Comparison of ENCODE assay signal across 1 cellular context in the genomic region with DNA sequence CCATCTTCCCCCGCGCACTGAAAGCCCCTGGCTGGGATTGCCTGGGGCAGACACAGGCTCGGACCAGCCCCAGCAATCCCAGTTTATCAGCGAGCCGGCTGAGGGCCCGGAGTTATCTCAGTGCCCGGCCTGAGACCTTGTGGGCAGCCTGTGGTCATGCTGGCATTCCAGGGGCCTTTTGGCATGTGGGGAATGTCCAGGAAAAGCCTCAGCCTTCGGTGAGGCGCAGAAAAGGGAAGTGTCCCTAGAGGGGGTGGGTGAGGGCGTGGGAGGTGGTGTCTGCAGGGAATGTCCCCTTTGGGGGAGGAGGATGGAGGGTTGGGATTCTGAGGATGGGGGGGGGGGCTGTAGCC.
A peak's percentile ranks its signal among the peaks of the same experiment; 100 is the strongest.
TF ChIP-seq lines count a peak whose summit lies in the region.

No MANE protein-coding gene starts in this region.

TF ChIP-seq in K562, 482 proteins besides CTCF, POLR2A, EP300 and RAD21 (continued from another document):
- TF ChIP-seq EGR1 (conservative IDR thresholded peaks at IDR 0.05): peak; percentile 76
- no peak for TF ChIP-seq NR2C2 (CRISPR knock-in tag; IDR thresholded peaks at IDR 0.05)
- TF ChIP-seq NR2C2 (tag; IDR thresholded peaks at IDR 0.05): no peak
- peak; percentile 50; the same call in 1 of the 2 replicates for TF ChIP-seq ARID1B (IDR thresholded peaks at IDR 0.05)
- TF ChIP-seq DPF2 (IDR thresholded peaks at IDR 0.05): peak; percentile 42; the same call in 1 of the 2 replicates
- 0 out of 2 replicates have a peak, but pooled peaks have one; percentile 23 for TF ChIP-seq SMARCA4 (IDR thresholded peaks at IDR 0.05)
- peak in 1 of 2 experiments; percentile 25; a peak in 1 of 4 replicates for TF ChIP-seq HDAC1 (IDR thresholded peaks at IDR 0.05)
- TF ChIP-seq, protein P1, sequence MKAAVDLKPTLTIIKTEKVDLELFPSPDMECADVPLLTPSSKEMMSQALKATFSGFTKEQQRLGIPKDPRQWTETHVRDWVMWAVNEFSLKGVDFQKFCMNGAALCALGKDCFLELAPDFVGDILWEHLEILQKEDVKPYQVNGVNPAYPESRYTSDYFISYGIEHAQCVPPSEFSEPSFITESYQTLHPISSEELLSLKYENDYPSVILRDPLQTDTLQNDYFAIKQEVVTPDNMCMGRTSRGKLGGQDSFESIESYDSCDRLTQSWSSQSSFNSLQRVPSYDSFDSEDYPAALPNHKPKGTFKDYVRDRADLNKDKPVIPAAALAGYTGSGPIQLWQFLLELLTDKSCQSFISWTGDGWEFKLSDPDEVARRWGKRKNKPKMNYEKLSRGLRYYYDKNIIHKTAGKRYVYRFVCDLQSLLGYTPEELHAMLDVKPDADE (conservative IDR thresholded peaks at IDR 0.05; ENCODE audit: control insufficient read depth, low read depth, low read length): 0 out of 2 replicates have a peak, but pooled peaks have one; percentile 17
- TF ChIP-seq SMARCE1 (IDR thresholded peaks at IDR 0.05): peak; percentile 64; the same call in 1 of the 2 replicates
- no peak for TF ChIP-seq DACH1 (IDR thresholded peaks at IDR 0.05; ENCODE audit: partially characterized antibody)
- TF ChIP-seq, protein P2, sequence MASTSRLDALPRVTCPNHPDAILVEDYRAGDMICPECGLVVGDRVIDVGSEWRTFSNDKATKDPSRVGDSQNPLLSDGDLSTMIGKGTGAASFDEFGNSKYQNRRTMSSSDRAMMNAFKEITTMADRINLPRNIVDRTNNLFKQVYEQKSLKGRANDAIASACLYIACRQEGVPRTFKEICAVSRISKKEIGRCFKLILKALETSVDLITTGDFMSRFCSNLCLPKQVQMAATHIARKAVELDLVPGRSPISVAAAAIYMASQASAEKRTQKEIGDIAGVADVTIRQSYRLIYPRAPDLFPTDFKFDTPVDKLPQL (IDR thresholded peaks at IDR 0.05; ENCODE audit: extremely low read depth, insufficient read length): no peak
- TF ChIP-seq ZNF766 (CRISPR knock-in tag; conservative IDR thresholded peaks at IDR 0.05): 0 out of 2 replicates have a peak, but pooled peaks have one; percentile 52
- TF ChIP-seq CBFA2T3 (IDR thresholded peaks at IDR 0.05): peak; percentile 66
- TF ChIP-seq TCF3 (CRISPR knock-in tag; IDR thresholded peaks at IDR 0.05): peak; percentile 62
- no peak for TF ChIP-seq JUNB (CRISPR knock-in tag; conservative IDR thresholded peaks at IDR 0.05)
- TF ChIP-seq TEAD4 (IDR thresholded peaks at IDR 0.05; ENCODE audit: low read length): peak; percentile 82
- no peak for TF ChIP-seq TEAD4 (CRISPR knock-in tag; IDR thresholded peaks at IDR 0.05; ENCODE audit: borderline replicate concordance)
- 0 out of 2 replicates have a peak, but pooled peaks have one; percentile 6 for TF ChIP-seq GATA2 (CRISPR knock-in tag; IDR thresholded peaks at IDR 0.05)
- 0 out of 2 replicates have a peak, but pooled peaks have one; percentile 14 for TF ChIP-seq KAT7 (CRISPR knock-in tag; IDR thresholded peaks at IDR 0.05; ENCODE audit: borderline replicate concordance)
- TF ChIP-seq, protein P3, sequence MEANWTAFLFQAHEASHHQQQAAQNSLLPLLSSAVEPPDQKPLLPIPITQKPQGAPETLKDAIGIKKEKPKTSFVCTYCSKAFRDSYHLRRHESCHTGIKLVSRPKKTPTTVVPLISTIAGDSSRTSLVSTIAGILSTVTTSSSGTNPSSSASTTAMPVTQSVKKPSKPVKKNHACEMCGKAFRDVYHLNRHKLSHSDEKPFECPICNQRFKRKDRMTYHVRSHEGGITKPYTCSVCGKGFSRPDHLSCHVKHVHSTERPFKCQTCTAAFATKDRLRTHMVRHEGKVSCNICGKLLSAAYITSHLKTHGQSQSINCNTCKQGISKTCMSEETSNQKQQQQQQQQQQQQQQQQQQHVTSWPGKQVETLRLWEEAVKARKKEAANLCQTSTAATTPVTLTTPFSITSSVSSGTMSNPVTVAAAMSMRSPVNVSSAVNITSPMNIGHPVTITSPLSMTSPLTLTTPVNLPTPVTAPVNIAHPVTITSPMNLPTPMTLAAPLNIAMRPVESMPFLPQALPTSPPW (CRISPR knock-in tag; IDR thresholded peaks at IDR 0.05): peak; percentile 65
- TF ChIP-seq SMAD1 (IDR thresholded peaks at IDR 0.05; ENCODE audit: low read depth, low read length, partially characterized antibody): no peak
- TF ChIP-seq, protein P4, sequence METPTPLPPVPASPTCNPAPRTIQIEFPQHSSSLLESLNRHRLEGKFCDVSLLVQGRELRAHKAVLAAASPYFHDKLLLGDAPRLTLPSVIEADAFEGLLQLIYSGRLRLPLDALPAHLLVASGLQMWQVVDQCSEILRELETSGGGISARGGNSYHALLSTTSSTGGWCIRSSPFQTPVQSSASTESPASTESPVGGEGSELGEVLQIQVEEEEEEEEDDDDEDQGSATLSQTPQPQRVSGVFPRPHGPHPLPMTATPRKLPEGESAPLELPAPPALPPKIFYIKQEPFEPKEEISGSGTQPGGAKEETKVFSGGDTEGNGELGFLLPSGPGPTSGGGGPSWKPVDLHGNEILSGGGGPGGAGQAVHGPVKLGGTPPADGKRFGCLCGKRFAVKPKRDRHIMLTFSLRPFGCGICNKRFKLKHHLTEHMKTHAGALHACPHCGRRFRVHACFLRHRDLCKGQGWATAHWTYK (CRISPR knock-in tag; IDR thresholded peaks at IDR 0.05): 0 out of 2 replicates have a peak, but pooled peaks have one; percentile 26
- TF ChIP-seq CXXC5 (CRISPR knock-in tag; IDR thresholded peaks at IDR 0.05): 0 out of 2 replicates have a peak, but pooled peaks have one; percentile 15
- no peak for TF ChIP-seq CBX8 (IDR thresholded peaks at IDR 0.05; ENCODE audit: borderline replicate concordance, extremely low read depth, low read depth, low read length, poor library complexity, severe bottlenecking)
- no peak for TF ChIP-seq ZNF212 (CRISPR knock-in tag; IDR thresholded peaks at IDR 0.05)
- no peak for TF ChIP-seq MECOM (CRISPR knock-in tag; IDR thresholded peaks at IDR 0.05)
- peak; percentile 91 to 93 for TF ChIP-seq TEAD1 (CRISPR knock-in tag; IDR thresholded peaks at IDR 0.05)
- no peak for TF ChIP-seq NUFIP1 (IDR thresholded peaks at IDR 0.05; ENCODE audit: partially characterized antibody)
- TF ChIP-seq, protein P5, sequence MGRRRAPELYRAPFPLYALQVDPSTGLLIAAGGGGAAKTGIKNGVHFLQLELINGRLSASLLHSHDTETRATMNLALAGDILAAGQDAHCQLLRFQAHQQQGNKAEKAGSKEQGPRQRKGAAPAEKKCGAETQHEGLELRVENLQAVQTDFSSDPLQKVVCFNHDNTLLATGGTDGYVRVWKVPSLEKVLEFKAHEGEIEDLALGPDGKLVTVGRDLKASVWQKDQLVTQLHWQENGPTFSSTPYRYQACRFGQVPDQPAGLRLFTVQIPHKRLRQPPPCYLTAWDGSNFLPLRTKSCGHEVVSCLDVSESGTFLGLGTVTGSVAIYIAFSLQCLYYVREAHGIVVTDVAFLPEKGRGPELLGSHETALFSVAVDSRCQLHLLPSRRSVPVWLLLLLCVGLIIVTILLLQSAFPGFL (CRISPR knock-in tag; IDR thresholded peaks at IDR 0.05): no peak
- no peak for TF ChIP-seq SMC3 (conservative IDR thresholded peaks at IDR 0.05; ENCODE audit: insufficient read depth, low read depth, low read length)
- TF ChIP-seq, protein P6, sequence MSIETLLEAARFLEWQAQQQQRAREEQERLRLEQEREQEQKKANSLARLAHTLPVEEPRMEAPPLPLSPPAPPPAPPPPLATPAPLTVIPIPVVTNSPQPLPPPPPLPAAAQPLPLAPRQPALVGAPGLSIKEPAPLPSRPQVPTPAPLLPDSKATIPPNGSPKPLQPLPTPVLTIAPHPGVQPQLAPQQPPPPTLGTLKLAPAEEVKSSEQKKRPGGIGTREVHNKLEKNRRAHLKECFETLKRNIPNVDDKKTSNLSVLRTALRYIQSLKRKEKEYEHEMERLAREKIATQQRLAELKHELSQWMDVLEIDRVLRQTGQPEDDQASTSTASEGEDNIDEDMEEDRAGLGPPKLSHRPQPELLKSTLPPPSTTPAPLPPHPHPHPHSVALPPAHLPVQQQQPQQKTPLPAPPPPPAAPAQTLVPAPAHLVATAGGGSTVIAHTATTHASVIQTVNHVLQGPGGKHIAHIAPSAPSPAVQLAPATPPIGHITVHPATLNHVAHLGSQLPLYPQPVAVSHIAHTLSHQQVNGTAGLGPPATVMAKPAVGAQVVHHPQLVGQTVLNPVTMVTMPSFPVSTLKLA (conservative IDR thresholded peaks at IDR 0.05): no peak
- no peak for TF ChIP-seq SIRT6 (IDR thresholded peaks at IDR 0.05; ENCODE audit: low read depth, low read length)
- peak; percentile 98 for TF ChIP-seq SPI1 (IDR thresholded peaks at IDR 0.05; ENCODE audit: borderline replicate concordance, low read depth, low read length)
- TF ChIP-seq CREM (IDR thresholded peaks at IDR 0.05; ENCODE audit: low read depth): peak; percentile 12; the same call in 1 of the 2 replicates
- TF ChIP-seq, protein P7, sequence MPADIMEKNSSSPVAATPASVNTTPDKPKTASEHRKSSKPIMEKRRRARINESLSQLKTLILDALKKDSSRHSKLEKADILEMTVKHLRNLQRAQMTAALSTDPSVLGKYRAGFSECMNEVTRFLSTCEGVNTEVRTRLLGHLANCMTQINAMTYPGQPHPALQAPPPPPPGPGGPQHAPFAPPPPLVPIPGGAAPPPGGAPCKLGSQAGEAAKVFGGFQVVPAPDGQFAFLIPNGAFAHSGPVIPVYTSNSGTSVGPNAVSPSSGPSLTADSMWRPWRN (IDR thresholded peaks at IDR 0.05; ENCODE audit: low read depth): peak; percentile 52; the same call in 1 of the 2 replicates
- TF ChIP-seq, protein P8, sequence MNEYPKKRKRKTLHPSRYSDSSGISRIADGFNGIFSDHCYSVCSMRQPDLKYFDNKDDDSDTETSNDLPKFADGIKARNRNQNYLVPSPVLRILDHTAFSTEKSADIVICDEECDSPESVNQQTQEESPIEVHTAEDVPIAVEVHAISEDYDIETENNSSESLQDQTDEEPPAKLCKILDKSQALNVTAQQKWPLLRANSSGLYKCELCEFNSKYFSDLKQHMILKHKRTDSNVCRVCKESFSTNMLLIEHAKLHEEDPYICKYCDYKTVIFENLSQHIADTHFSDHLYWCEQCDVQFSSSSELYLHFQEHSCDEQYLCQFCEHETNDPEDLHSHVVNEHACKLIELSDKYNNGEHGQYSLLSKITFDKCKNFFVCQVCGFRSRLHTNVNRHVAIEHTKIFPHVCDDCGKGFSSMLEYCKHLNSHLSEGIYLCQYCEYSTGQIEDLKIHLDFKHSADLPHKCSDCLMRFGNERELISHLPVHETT (CRISPR knock-in tag; conservative IDR thresholded peaks at IDR 0.05 in 1 of 2, IDR thresholded peaks at IDR 0.05 in 1 of 2): 0 out of 4 replicates have a peak, but pooled peaks of 1 of the 2 experiments have one; percentile 21
- TF ChIP-seq CTBP1 (IDR thresholded peaks at IDR 0.05; ENCODE audit: borderline replicate concordance): peak; percentile 65
- no peak for TF ChIP-seq ZNF263 (CRISPR knock-in tag; IDR thresholded peaks at IDR 0.05; ENCODE audit: borderline replicate concordance)
